Comparison of ENCODE assay signal across 1 cellular context in the genomic region with DNA sequence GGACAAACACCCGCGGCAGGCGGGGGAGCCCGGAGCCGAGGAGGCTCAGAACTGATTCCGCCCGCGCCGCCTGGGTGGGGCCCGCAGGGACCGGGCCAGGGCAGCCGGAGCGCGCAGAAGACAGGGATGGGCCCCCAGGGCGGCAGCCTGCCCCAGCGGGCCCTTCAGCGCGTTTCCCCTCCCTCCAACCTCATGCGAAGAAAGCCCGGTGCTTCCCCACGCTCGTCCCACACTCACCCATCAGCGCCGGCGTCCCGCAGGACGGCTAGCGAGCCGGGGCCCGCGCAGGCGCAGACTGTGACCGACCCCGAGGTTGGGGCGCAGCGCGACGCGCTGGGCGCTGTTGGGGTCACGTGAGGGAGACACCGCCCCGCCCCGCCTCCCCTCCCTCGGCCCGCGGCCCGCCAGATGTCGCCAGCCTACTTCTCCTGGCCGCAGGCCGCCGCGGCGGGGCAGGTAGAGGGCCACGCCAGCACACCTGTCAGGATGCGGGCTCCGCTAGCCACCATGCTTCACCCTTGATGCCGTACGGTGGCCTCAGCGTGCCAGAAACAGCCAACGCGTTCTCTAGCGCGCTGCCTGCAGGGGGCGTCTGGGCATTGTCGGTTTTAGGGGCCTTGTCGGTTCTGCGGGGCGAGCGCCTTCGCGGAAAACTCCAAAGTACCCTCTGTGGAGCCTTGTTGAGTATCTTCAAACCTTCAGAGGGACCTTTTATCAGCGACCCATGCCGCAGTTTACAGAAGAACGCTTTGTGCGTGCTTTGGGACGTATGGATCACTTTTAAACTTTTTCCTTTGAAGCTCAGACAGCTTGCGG.
TF ChIP-seq lines count a peak whose summit lies in the region.

A gene with protein sequence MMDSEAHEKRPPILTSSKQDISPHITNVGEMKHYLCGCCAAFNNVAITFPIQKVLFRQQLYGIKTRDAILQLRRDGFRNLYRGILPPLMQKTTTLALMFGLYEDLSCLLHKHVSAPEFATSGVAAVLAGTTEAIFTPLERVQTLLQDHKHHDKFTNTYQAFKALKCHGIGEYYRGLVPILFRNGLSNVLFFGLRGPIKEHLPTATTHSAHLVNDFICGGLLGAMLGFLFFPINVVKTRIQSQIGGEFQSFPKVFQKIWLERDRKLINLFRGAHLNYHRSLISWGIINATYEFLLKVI (minus strand): TSS at position 297 of the 816 bp plus-strand sequence. CDS start 15,577 bp downstream, outside the sequence.

TF ChIP-seq in HEK293, 187 proteins besides CTCF, POLR2A, EP300 and RAD21 (continued from another document and continues in another):
- TF ChIP-seq, protein P1, sequence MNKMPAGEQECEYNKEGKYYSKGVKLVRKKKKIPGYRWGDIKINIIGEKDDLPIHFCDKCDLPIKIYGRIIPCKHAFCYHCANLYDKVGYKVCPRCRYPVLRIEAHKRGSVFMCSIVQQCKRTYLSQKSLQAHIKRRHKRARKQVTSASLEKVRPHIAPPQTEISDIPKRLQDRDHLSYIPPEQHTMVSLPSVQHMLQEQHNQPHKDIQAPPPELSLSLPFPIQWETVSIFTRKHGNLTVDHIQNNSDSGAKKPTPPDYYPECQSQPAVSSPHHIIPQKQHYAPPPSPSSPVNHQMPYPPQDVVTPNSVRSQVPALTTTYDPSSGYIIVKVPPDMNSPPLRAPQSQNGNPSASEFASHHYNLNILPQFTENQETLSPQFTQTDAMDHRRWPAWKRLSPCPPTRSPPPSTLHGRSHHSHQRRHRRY (tag by site-specific recombination; IDR thresholded peaks at IDR 0.05): no peak
- TF ChIP-seq ZNF785 (tag by site-specific recombination; IDR thresholded peaks at IDR 0.05) (peak; percentile 17; the same call in 1 of the 2 replicates), KLF16 (tag by site-specific recombination; IDR thresholded peaks at IDR 0.05) (peak; percentile 82; the same call in 1 of the 2 replicates), ZNF391 (tag by site-specific recombination; IDR thresholded peaks at IDR 0.05; ENCODE audit: borderline replicate concordance, low read depth) (peak; percentile 67; the same call in 1 of the 2 replicates), MYNN (tag by site-specific recombination; IDR thresholded peaks at IDR 0.05; ENCODE audit: borderline replicate concordance) (no peak), ZNF274 (IDR thresholded peaks at IDR 0.05; ENCODE audit: low read length) (no peak), ZNF274 (tag by site-specific recombination; IDR thresholded peaks at IDR 0.05; ENCODE audit: borderline replicate concordance) (no peak), ZNF138 (tag by site-specific recombination; IDR thresholded peaks at IDR 0.05; ENCODE audit: borderline replicate concordance) (no peak), ZNF629 (tag by site-specific recombination; IDR thresholded peaks at IDR 0.05) (peak; percentile 66), ZNF433 (tag by site-specific recombination; IDR thresholded peaks at IDR 0.05; ENCODE audit: low read depth) (no peak), GFI1B (tag by site-specific recombination; IDR thresholded peaks at IDR 0.05) (no peak), ZBTB7A (tag by site-specific recombination; IDR thresholded peaks at IDR 0.05; ENCODE audit: low read depth) (0 out of 2 replicates have a peak, but pooled peaks have one; percentile 24), SETDB1 (IDR thresholded peaks at IDR 0.05; ENCODE audit: insufficient read length, low read length) (no peak), FEZF1 (tag by site-specific recombination; IDR thresholded peaks at IDR 0.05) (no peak), GLI2 (tag by site-specific recombination; IDR thresholded peaks at IDR 0.05; ENCODE audit: borderline replicate concordance, low read depth) (no peak), HOXA7 (CRISPR knock-in tag; IDR thresholded peaks at IDR 0.05; ENCODE audit: borderline replicate concordance) (no peak), ZNF221 (tag by site-specific recombination; IDR thresholded peaks at IDR 0.05; ENCODE audit: borderline replicate concordance) (no peak), ZNF248 (tag by site-specific recombination; IDR thresholded peaks at IDR 0.05) (no peak), ZNF10 (tag by site-specific recombination; IDR thresholded peaks at IDR 0.05) (peak; percentile 81), ZNF174 (tag by site-specific recombination; IDR thresholded peaks at IDR 0.05) (no peak), ZSCAN30 (tag by site-specific recombination; IDR thresholded peaks at IDR 0.05) (peak; percentile 94), TRIM28 (IDR thresholded peaks at IDR 0.05; ENCODE audit: borderline replicate concordance, low read length) (peak; percentile 62; the same call in 1 of the 2 replicates), BCL11B (tag by site-specific recombination; IDR thresholded peaks at IDR 0.05; ENCODE audit: low read depth) (no peak), ZNF621 (tag by site-specific recombination; IDR thresholded peaks at IDR 0.05) (no peak), ZNF2 (tag by site-specific recombination; IDR thresholded peaks at IDR 0.05) (peak; percentile 96), ZNF544 (tag by site-specific recombination; IDR thresholded peaks at IDR 0.05) (no peak)
- TF ChIP-seq, protein P2, sequence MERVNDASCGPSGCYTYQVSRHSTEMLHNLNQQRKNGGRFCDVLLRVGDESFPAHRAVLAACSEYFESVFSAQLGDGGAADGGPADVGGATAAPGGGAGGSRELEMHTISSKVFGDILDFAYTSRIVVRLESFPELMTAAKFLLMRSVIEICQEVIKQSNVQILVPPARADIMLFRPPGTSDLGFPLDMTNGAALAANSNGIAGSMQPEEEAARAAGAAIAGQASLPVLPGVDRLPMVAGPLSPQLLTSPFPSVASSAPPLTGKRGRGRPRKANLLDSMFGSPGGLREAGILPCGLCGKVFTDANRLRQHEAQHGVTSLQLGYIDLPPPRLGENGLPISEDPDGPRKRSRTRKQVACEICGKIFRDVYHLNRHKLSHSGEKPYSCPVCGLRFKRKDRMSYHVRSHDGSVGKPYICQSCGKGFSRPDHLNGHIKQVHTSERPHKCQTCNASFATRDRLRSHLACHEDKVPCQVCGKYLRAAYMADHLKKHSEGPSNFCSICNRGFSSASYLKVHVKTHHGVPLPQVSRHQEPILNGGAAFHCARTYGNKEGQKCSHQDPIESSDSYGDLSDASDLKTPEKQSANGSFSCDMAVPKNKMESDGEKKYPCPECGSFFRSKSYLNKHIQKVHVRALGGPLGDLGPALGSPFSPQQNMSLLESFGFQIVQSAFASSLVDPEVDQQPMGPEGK (tag by site-specific recombination; IDR thresholded peaks at IDR 0.05): peak; percentile 58; the same call in 1 of the 2 replicates
- TF ChIP-seq, protein P3, sequence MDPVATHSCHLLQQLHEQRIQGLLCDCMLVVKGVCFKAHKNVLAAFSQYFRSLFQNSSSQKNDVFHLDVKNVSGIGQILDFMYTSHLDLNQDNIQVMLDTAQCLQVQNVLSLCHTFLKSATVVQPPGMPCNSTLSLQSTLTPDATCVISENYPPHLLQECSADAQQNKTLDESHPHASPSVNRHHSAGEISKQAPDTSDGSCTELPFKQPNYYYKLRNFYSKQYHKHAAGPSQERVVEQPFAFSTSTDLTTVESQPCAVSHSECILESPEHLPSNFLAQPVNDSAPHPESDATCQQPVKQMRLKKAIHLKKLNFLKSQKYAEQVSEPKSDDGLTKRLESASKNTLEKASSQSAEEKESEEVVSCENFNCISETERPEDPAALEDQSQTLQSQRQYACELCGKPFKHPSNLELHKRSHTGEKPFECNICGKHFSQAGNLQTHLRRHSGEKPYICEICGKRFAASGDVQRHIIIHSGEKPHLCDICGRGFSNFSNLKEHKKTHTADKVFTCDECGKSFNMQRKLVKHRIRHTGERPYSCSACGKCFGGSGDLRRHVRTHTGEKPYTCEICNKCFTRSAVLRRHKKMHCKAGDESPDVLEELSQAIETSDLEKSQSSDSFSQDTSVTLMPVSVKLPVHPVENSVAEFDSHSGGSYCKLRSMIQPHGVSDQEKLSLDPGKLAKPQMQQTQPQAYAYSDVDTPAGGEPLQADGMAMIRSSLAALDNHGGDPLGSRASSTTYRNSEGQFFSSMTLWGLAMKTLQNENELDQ (tag by site-specific recombination; IDR thresholded peaks at IDR 0.05; ENCODE audit: low read depth): no peak
- TF ChIP-seq, protein P4, sequence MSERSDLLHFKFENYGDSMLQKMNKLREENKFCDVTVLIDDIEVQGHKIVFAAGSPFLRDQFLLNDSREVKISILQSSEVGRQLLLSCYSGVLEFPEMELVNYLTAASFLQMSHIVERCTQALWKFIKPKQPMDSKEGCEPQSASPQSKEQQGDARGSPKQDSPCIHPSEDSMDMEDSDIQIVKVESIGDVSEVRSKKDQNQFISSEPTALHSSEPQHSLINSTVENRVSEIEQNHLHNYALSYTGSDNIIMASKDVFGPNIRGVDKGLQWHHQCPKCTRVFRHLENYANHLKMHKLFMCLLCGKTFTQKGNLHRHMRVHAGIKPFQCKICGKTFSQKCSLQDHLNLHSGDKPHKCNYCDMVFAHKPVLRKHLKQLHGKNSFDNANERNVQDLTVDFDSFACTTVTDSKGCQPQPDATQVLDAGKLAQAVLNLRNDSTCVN (tag by site-specific recombination; optimal IDR thresholded peaks at IDR 0.05): peak; percentile 88
- TF ChIP-seq, protein P5, sequence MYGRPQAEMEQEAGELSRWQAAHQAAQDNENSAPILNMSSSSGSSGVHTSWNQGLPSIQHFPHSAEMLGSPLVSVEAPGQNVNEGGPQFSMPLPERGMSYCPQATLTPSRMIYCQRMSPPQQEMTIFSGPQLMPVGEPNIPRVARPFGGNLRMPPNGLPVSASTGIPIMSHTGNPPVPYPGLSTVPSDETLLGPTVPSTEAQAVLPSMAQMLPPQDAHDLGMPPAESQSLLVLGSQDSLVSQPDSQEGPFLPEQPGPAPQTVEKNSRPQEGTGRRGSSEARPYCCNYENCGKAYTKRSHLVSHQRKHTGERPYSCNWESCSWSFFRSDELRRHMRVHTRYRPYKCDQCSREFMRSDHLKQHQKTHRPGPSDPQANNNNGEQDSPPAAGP (tag by site-specific recombination; IDR thresholded peaks at IDR 0.05): peak; percentile 82
- TF ChIP-seq, protein P6, sequence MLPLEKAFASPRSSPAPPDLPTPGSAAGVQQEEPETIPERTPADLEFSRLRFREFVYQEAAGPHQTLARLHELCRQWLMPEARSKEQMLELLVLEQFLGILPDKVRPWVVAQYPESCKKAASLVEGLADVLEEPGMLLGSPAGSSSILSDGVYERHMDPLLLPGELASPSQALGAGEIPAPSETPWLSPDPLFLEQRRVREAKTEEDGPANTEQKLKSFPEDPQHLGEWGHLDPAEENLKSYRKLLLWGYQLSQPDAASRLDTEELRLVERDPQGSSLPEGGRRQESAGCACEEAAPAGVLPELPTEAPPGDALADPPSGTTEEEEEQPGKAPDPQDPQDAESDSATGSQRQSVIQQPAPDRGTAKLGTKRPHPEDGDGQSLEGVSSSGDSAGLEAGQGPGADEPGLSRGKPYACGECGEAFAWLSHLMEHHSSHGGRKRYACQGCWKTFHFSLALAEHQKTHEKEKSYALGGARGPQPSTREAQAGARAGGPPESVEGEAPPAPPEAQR (tag by site-specific recombination; IDR thresholded peaks at IDR 0.05): no peak
- TF ChIP-seq, protein P7, sequence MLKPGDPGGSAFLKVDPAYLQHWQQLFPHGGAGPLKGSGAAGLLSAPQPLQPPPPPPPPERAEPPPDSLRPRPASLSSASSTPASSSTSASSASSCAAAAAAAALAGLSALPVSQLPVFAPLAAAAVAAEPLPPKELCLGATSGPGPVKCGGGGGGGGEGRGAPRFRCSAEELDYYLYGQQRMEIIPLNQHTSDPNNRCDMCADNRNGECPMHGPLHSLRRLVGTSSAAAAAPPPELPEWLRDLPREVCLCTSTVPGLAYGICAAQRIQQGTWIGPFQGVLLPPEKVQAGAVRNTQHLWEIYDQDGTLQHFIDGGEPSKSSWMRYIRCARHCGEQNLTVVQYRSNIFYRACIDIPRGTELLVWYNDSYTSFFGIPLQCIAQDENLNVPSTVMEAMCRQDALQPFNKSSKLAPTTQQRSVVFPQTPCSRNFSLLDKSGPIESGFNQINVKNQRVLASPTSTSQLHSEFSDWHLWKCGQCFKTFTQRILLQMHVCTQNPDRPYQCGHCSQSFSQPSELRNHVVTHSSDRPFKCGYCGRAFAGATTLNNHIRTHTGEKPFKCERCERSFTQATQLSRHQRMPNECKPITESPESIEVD (tag by site-specific recombination; IDR thresholded peaks at IDR 0.05): no peak
- TF ChIP-seq, protein P8, sequence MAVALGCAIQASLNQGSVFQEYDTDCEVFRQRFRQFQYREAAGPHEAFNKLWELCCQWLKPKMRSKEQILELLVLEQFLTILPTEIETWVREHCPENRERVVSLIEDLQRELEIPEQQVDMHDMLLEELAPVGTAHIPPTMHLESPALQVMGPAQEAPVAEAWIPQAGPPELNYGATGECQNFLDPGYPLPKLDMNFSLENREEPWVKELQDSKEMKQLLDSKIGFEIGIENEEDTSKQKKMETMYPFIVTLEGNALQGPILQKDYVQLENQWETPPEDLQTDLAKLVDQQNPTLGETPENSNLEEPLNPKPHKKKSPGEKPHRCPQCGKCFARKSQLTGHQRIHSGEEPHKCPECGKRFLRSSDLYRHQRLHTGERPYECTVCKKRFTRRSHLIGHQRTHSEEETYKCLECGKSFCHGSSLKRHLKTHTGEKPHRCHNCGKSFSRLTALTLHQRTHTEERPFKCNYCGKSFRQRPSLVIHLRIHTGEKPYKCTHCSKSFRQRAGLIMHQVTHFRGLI (tag by site-specific recombination; IDR thresholded peaks at IDR 0.05): peak; percentile 85; the same call in 1 of the 2 replicates
- TF ChIP-seq, protein P9, sequence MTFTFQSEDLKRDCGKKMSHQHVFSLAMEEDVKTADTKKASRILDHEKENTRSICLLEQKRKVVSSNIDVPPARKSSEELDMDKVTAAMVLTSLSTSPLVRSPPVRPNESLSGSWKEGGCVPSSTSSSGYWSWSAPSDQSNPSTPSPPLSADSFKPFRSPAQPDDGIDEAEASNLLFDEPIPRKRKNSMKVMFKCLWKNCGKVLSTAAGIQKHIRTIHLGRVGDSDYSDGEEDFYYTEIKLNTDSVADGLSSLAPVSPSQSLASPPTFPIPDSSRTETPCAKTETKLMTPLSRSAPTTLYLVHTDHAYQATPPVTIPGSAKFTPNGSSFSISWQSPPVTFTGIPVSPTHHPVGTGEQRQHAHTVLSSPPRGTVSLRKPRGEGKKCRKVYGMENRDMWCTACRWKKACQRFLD (tag by site-specific recombination; IDR thresholded peaks at IDR 0.05): no peak
- TF ChIP-seq, protein P10, sequence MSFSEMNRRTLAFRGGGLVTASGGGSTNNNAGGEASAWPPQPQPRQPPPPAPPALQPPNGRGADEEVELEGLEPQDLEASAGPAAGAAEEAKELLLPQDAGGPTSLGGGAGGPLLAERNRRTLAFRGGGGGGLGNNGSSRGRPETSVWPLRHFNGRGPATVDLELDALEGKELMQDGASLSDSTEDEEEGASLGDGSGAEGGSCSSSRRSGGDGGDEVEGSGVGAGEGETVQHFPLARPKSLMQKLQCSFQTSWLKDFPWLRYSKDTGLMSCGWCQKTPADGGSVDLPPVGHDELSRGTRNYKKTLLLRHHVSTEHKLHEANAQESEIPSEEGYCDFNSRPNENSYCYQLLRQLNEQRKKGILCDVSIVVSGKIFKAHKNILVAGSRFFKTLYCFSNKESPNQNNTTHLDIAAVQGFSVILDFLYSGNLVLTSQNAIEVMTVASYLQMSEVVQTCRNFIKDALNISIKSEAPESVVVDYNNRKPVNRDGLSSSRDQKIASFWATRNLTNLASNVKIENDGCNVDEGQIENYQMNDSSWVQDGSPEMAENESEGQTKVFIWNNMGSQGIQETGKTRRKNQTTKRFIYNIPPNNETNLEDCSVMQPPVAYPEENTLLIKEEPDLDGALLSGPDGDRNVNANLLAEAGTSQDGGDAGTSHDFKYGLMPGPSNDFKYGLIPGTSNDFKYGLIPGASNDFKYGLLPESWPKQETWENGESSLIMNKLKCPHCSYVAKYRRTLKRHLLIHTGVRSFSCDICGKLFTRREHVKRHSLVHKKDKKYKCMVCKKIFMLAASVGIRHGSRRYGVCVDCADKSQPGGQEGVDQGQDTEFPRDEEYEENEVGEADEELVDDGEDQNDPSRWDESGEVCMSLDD (tag by site-specific recombination; IDR thresholded peaks at IDR 0.05): peak; percentile 93
